In genomic region chr3:71982506-71983258, GRCh38 we compare ENCODE assay signal across 8 cellular contexts.
DNase-seq lines count a peak whose midpoint lies in the region; ATAC-seq and TF ChIP-seq lines count a peak whose summit lies in the region.
"Not testable (repeated sequence)": the region's sequence is repeated elsewhere in the genome, so short reads cannot be mapped to it uniquely, and the experiment has no call there.

No MANE protein-coding gene starts in this region.

- not testable (repeated sequence) for H3K36me3 Mint-ChIP-seq in activated naive CD8-positive, alpha-beta T cell treated with anti-CD3 and anti-CD28 coated beads, Interleukin-2, amount 10 ng/mL, durations not matched to agents 7 days and 5 days

- H3K79me2 ChIP-seq in PC-3 (ENCODE audit: low read length); osteoblast (ENCODE audit: insufficient read depth, low read length): not testable (repeated sequence)

- not testable (repeated sequence) for H3K4me3 ChIP-seq in PC-3 (ENCODE audit: low read length); osteoblast (ENCODE audit: insufficient read depth, low read length)

- BruUV-seq in PC-3 (replicated peaks; lab: Mats Ljungman, UMichigan): not testable (repeated sequence)

- H3K9me3 ChIP-seq in PC-3 (ENCODE audit: low read length); osteoblast (ENCODE audit: low read depth, low read length): not testable (repeated sequence)

- H2AFZ ChIP-seq in PC-3 (ENCODE audit: low read length); osteoblast (ENCODE audit: low read length): not testable (repeated sequence)

- not testable (repeated sequence) for H3K9me2 ChIP-seq in PC-3 (replicated peaks; ENCODE audit: low read length)

- H3K4me2 ChIP-seq in PC-3 (ENCODE audit: low read length) (0 out of 2 replicates have a peak overlapping the region, but pooled peaks have one; percentile 28), osteoblast (ENCODE audit: insufficient read depth, low read length) (peak overlapping the region; percentile 24)

- CTCF ChIA-PET in PC-3 (lab: Charles Lee): not testable (repeated sequence)

- H3K27ac ChIP-seq in PC-3 (ENCODE audit: low read length) (peak overlapping the region; percentile 41), osteoblast (ENCODE audit: low read depth, low read length) (peak overlapping the region; percentile 61)

- H3K9ac ChIP-seq in PC-3 (ENCODE audit: low read length): not testable (repeated sequence)

- H3K4me3 Mint-ChIP-seq in activated naive CD8-positive, alpha-beta T cell treated with anti-CD3 and anti-CD28 coated beads, Interleukin-2, amount 10 ng/mL, durations not matched to agents 7 days and 5 days: not testable (repeated sequence)

- intact Hi-C loops in PC-3 (cut with micrococcal nuclease): not testable (repeated sequence)

- H3K4me1 ChIP-seq in PC-3 (ENCODE audit: insufficient read depth, low read length) (peaks cover 11% of the 10 kb centered on the region), osteoblast (ENCODE audit: insufficient read depth, low read length) (peaks cover 14% of the 10 kb centered on the region)

- not testable (repeated sequence) for H4K20me1 ChIP-seq in PC-3 (ENCODE audit: low read length); osteoblast (ENCODE audit: insufficient read depth, low read length)

- not testable (repeated sequence) for H3K36me3 ChIP-seq in PC-3 (ENCODE audit: low read depth, low read length); osteoblast (ENCODE audit: insufficient read depth, low read length)

- DNase-seq in CD1c-positive myeloid dendritic cell (ENCODE audit: extremely low spot score): peak; percentile 89
- DNase-seq in HS-27A (ENCODE audit: low read depth): peak; percentile 85
- DNase-seq in PC-3: peak; percentile 90
- peak; percentile 26 to 69 for DNase-seq in activated CD4-positive, alpha-beta T cell treated with anti-CD3 and anti-CD28 coated beads, Interleukin-2, amount 50 U/mL, for 24 hours (ENCODE audit: low read depth in 1 of 2, low spot score in 1 of 2)
- DNase-seq in activated naive CD8-positive, alpha-beta T cell treated with anti-CD3 and anti-CD28 coated beads, Interleukin-2, amount 10 ng/mL, durations not matched to agents 7 days and 5 days: peak; percentile 35
- peak; percentile 61 for DNase-seq in fibroblast of gingiva (ENCODE audit: low read depth)
- DNase-seq in osteoblast (ENCODE audit: insufficient read length, low spot score, missing footprints): not testable (repeated sequence)
- DNase-seq in stimulated activated CD8-positive, alpha-beta memory T cell treated with anti-CD3 and anti-CD28 coated beads, Interleukin-7, amount 100 ng/mL, for 4 hours (ENCODE audit: low read depth in 2 of 2): peak; percentile 3 to 12

- not testable (repeated sequence) for H3K27me3 Mint-ChIP-seq in activated naive CD8-positive, alpha-beta T cell treated with anti-CD3 and anti-CD28 coated beads, Interleukin-2, amount 10 ng/mL, durations not matched to agents 7 days and 5 days

- H3F3A ChIP-seq in PC-3 (ENCODE audit: low read length, unreplicated experiment): not testable (repeated sequence)

- not testable (repeated sequence) for H3K9me3 Mint-ChIP-seq in activated naive CD8-positive, alpha-beta T cell treated with anti-CD3 and anti-CD28 coated beads, Interleukin-2, amount 10 ng/mL, durations not matched to agents 7 days and 5 days

- ATAC-seq in PC-3; activated naive CD8-positive, alpha-beta T cell treated with anti-CD3 and anti-CD28 coated beads, Interleukin-2, amount 10 ng/mL, durations not matched to agents 7 days and 5 days (ENCODE audit: low read depth): not testable (repeated sequence)

- POLR2A ChIA-PET in PC-3 (lab: Charles Lee; ENCODE audit: unreplicated experiment); activated naive CD8-positive, alpha-beta T cell treated with anti-CD3 and anti-CD28 coated beads, Interleukin-2, amount 10 ng/mL, durations not matched to agents 7 days and 5 days (lab: Charles Lee): not testable (repeated sequence)

- H3K4me1 Mint-ChIP-seq in activated naive CD8-positive, alpha-beta T cell treated with anti-CD3 and anti-CD28 coated beads, Interleukin-2, amount 10 ng/mL, durations not matched to agents 7 days and 5 days: peaks cover 16% of the 10 kb centered on the region

- TF ChIP-seq CTCF in PC-3 (conservative IDR thresholded peaks at IDR 0.05; ENCODE audit: low read depth, low read length); osteoblast (IDR thresholded peaks at IDR 0.05; ENCODE audit: extremely low read depth, low read depth, low read length): not testable (repeated sequence)

- H3K27ac Mint-ChIP-seq in activated naive CD8-positive, alpha-beta T cell treated with anti-CD3 and anti-CD28 coated beads, Interleukin-2, amount 10 ng/mL, durations not matched to agents 7 days and 5 days: peak overlapping the region; percentile 19

- peaks cover 17% of the 10 kb centered on the region for H3K27me3 ChIP-seq in PC-3 (ENCODE audit: low read length)
- not testable (repeated sequence) for H3K27me3 ChIP-seq in osteoblast (ENCODE audit: insufficient read depth, low read length)
